In genomic region chr20:47355489-47356219, GRCh38 we compare ENCODE assay signal across 9 cellular contexts. TPM values are rescaled to one million over a fixed set of nuclear protein-coding genes. Genes with fewer than 3 reads are reported as not detected.
DNase-seq lines count a peak whose midpoint lies in the region; ATAC-seq, FAIRE-seq and TF ChIP-seq lines count a peak whose summit lies in the region.
"Had no signal": no experiment of that assay in that cellular context is flagged by ENCODE, and none has a peak within 500 bp of the region (broad histone marks: within the 10 kb centered on the region; RNA-seq: fewer than 3 reads in every experiment).

No MANE protein-coding gene starts in this region.

- CTCF ChIA-PET in activated CD8-positive, alpha-beta T cell treated with anti-CD3 and anti-CD28 coated beads, Interleukin-2, amount 10 ng/mL, durations not matched to agents 7 days and 5 days (lab: Charles Lee) = interaction anchor here (0.9 to 16.3 kb wide), 10 partner anchors 8 to 265 kb away, joined by 3 to 206 read pairs (median 4); no protein-coding TSS in a partner anchor

- peaks cover 44% of the 10 kb centered on the region for H3K4me1 Mint-ChIP-seq in activated CD8-positive, alpha-beta T cell treated with anti-CD3 and anti-CD28 coated beads, Interleukin-2, amount 10 ng/mL, durations not matched to agents 7 days and 5 days (ENCODE audit: low read depth)

- FAIRE-seq in GM12892 (lab: Jason Lieb, UNC) = no peak
- FAIRE-seq: islet of Langerhans had no signal

- H3K36me3 Mint-ChIP-seq in activated CD8-positive, alpha-beta T cell treated with anti-CD3 and anti-CD28 coated beads, Interleukin-2, amount 10 ng/mL, durations not matched to agents 7 days and 5 days (ENCODE audit: low read depth) = peaks cover 25% of the 10 kb centered on the region

- TF ChIP-seq POLR2A in GM12892 (IDR thresholded peaks at IDR 0.05; ENCODE audit: low read depth, low read length) = no peak

- no peak for DNase-seq in AG10803 (ENCODE audit: low read depth)
- DNase-seq in HT-29 (ENCODE audit: low spot score) = peak; percentile 54
- no peak for DNase-seq in activated CD8-positive, alpha-beta T cell treated with anti-CD3 and anti-CD28 coated beads, Interleukin-2, amount 10 ng/mL, durations not matched to agents 7 days and 5 days
- no peak for DNase-seq in fibroblast of villous mesenchyme (ENCODE audit: low read depth)
- DNase-seq in skeletal muscle cell (ENCODE audit: low read depth) = no peak
- DNase-seq in EL = no peak
- no peak for DNase-seq in GM12892 (ENCODE audit: insufficient read length)

- H3K4me3 Mint-ChIP-seq in activated CD8-positive, alpha-beta T cell treated with anti-CD3 and anti-CD28 coated beads, Interleukin-2, amount 10 ng/mL, durations not matched to agents 7 days and 5 days = peak overlapping the region; percentile 84

- H3K4me3 ChIP-seq in AG10803 (ENCODE audit: low read length) = peak overlapping the region; percentile 26
- peak overlapping the region; percentile 64 for H3K4me3 ChIP-seq in fibroblast of villous mesenchyme (ENCODE audit: low read depth, low read length)
- peak overlapping the region; percentile 54 for H3K4me3 ChIP-seq in skeletal muscle cell (ENCODE audit: low read depth, low read length)

- POLR2A ChIA-PET in activated CD8-positive, alpha-beta T cell treated with anti-CD3 and anti-CD28 coated beads, Interleukin-2, amount 10 ng/mL, durations not matched to agents 7 days and 5 days (lab: Charles Lee) = interaction anchor here (0.9 to 3.6 kb wide), 14 partner anchors 8 to 257 kb away, joined by 3 to 23 read pairs (median 7); partner anchors contain the start of gene NCOA3

- TF ChIP-seq CTCF in AG10803 (conservative IDR thresholded peaks at IDR 0.05; ENCODE audit: low read length) = no peak
- TF ChIP-seq CTCF in fibroblast of villous mesenchyme (IDR thresholded peaks at IDR 0.05; ENCODE audit: insufficient read depth, low read depth, low read length) = no peak

- peak overlapping the region; percentile 97 for H3K27ac Mint-ChIP-seq in activated CD8-positive, alpha-beta T cell treated with anti-CD3 and anti-CD28 coated beads, Interleukin-2, amount 10 ng/mL, durations not matched to agents 7 days and 5 days

- H3K27me3 Mint-ChIP-seq in activated CD8-positive, alpha-beta T cell treated with anti-CD3 and anti-CD28 coated beads, Interleukin-2, amount 10 ng/mL, durations not matched to agents 7 days and 5 days (ENCODE audit: low read depth) = no peaks in the 10 kb centered on the region

- H3K9me3 Mint-ChIP-seq in activated CD8-positive, alpha-beta T cell treated with anti-CD3 and anti-CD28 coated beads, Interleukin-2, amount 10 ng/mL, durations not matched to agents 7 days and 5 days (ENCODE audit: insufficient read depth) = no peaks in the 10 kb centered on the region

- ATAC-seq in activated CD8-positive, alpha-beta T cell treated with anti-CD3 and anti-CD28 coated beads, Interleukin-2, amount 10 ng/mL, durations not matched to agents 7 days and 5 days = peak; percentile 7
- no peak for ATAC-seq in HG03097 (IDR thresholded peaks at IDR 0.05; ENCODE audit: low FRiP score, unreplicated experiment)

RNA-seq across cellular contexts. Expression of gene ZMYND8, which starts 0.8 kb away (rescaled TPM):
- total RNA-seq in HT-29 (2014; rRNA removed; shearing (Covaris generic)) = 30.9 and 35.6 TPM in 2 replicates
- 10 to 100 TPM; 44.3 to 44.7 TPM for total RNA-seq in activated CD8-positive, alpha-beta T cell treated with anti-CD3 and anti-CD28 coated beads, Interleukin-2, amount 10 ng/mL, durations not matched to agents 7 days and 5 days
- total RNA-seq in fibroblast of villous mesenchyme = 14.8 and 20.3 TPM in 2 replicates
- polyA plus RNA-seq in GM12892 (2012; ENCODE audit: missing spikeins) = 20.2 TPM
